In the genomic region with DNA sequence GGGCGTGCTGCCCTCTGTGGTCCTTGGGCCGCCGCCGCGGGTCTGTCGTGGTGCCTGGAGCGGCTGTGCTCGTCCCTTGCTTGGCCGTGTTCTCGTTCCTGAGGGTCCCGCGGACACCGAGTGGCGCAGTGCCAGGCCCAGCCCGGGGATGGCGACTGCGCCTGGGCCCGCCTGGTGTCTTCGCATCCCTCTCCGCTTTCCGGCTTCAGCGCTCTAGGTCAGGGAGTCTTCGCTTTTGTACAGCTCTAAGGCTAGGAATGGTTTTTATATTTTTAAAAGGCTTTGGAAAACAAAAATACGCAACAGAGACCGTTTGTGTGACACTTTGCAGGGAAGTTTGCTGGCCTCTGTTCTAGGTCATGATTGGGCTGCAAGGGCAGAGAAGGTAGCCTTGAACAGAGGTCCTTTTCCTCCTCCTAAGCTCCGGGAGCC, we compare ENCODE assay signal across 1 cellular context.
TF ChIP-seq lines count a peak whose summit lies in the region.

No MANE protein-coding gene starts in this region.

TF ChIP-seq in IMR-90, 13 proteins besides CTCF, POLR2A, EP300 and RAD21 (continued from another document):
- TF ChIP-seq MAZ (IDR thresholded peaks at IDR 0.05; ENCODE audit: borderline replicate concordance, low read depth, low read length) (no peak), CEBPB (IDR thresholded peaks at IDR 0.05; ENCODE audit: low read depth, low read length) (no peak), NFE2L2 (IDR thresholded peaks at IDR 0.05; ENCODE audit: low read depth, low read length) (no peak), BHLHE40 (IDR thresholded peaks at IDR 0.05; ENCODE audit: low read depth, low read length) (no peak)
